9 cellular contexts compared by ENCODE assay signal in genomic region chr16:28326881-28327610, GRCh38. TPM values are rescaled to one million over a fixed set of nuclear protein-coding genes. Genes with fewer than 3 reads are reported as not detected.
DNase-seq lines count a peak whose midpoint lies in the region; ATAC-seq and TF ChIP-seq lines count a peak whose summit lies in the region.
"Had no signal": no experiment of that assay in that cellular context is flagged by ENCODE, and none has a peak within 500 bp of the region (broad histone marks: within the 10 kb centered on the region; RNA-seq: fewer than 3 reads in every experiment).

No MANE protein-coding gene starts in this region.

- POLR2A ChIA-PET in HEK293 (lab: Yijun Ruan, JAX), result no interaction called here

- CTCF ChIA-PET in HEK293 (lab: Yijun Ruan, JAX), result interaction anchor here (0.6 to 2.3 kb wide), 5 partner anchors 10 to 654 kb away, joined by 3 to 13 read pairs (median 5); no protein-coding TSS in a partner anchor

- ATAC-seq in psoas muscle, result peak; percentile 69 to 82 (median 78)
- ATAC-seq in GM19463 (IDR thresholded peaks at IDR 0.05; ENCODE audit: unreplicated experiment), result no peak
- no peak for ATAC-seq in HG02571 (IDR thresholded peaks at IDR 0.05; ENCODE audit: unreplicated experiment)

- intact Hi-C loops in CD14-positive monocyte (cut with micrococcal nuclease), result no loop called here
- intact Hi-C loops in psoas muscle (cut with DNase I), result no loop called here

- 49 to 52% (median 50%) methylated on average over 12 of the region's 12 CpGs for WGBS in psoas muscle, 3 donors

- H3K9me3 Mint-ChIP-seq in CD14-positive monocyte, result no peaks in the 10 kb centered on the region

- peak overlapping the region in 2 of 7 donors; percentile 35 to 66 for H3K27ac Mint-ChIP-seq in CD14-positive monocyte

- no peaks in the 10 kb centered on the region for H3K36me3 Mint-ChIP-seq in CD14-positive monocyte

- H3K9me3 ChIP-seq in HEK293 (ENCODE audit: control insufficient read depth, insufficient read depth, low read depth, low read length), result no peaks in the 10 kb centered on the region
- H3K9me3 ChIP-seq in psoas muscle, result no peaks in the 10 kb centered on the region

- peaks cover 3% of the 10 kb centered on the region for H3K4me1 Mint-ChIP-seq in CD14-positive monocyte

- H3K36me3 ChIP-seq in HEK293 (ENCODE audit: control insufficient read depth in 2 of 2, insufficient read depth in 1 of 2, low read length in 2 of 2), result no peaks in the 10 kb centered on the region
- no peaks in the 10 kb centered on the region for H3K36me3 ChIP-seq in psoas muscle (ENCODE audit: insufficient read depth in 1 of 2, low read depth in 1 of 2)

- TF ChIP-seq CTCF in CD14-positive monocyte (IDR thresholded peaks at IDR 0.05) (peak; percentile 90), HEK293 (tag by site-specific recombination; IDR thresholded peaks at IDR 0.05) (peak; percentile 49; the same call in 1 of the 2 replicates), psoas muscle (IDR thresholded peaks at IDR 0.05) (peak; percentile 74)

- H3K4me3 ChIP-seq in HEK293 (ENCODE audit: low read depth, low read length) (no peak overlapping the region), psoas muscle (no peak overlapping the region)

- peaks cover 0 to 5% (median 0%) of the 10 kb centered on the region in 3 donors for H3K27me3 Mint-ChIP-seq in CD14-positive monocyte (ENCODE audit: low read depth in 3 of 3)

- H3K4me3 Mint-ChIP-seq in CD14-positive monocyte, result no peak overlapping the region

- H3K27me3 ChIP-seq in psoas muscle (ENCODE audit: insufficient read depth in 3 of 3, low read length in 2 of 3), result no peaks in the 10 kb centered on the region

- H3K4me1 ChIP-seq in HEK293 (ENCODE audit: control insufficient read depth, insufficient read depth, low read length) (no peaks in the 10 kb centered on the region), psoas muscle (no peaks in the 10 kb centered on the region)

- DNase-seq in CD14-positive monocyte (ENCODE audit: low spot score) (no peak), RPMI7951 (ENCODE audit: low read depth) (peak; percentile 47), globus pallidus (ENCODE audit: low spot score) (peak; percentile 35), psoas muscle (peak in 1 of 2 donors; percentile 64)
- peak; percentile 51 for DNase-seq in activated T-helper 9 cell treated with anti-CD3 and anti-CD28 coated beads, Interleukin-2, amount 50 U/mL, for 16 hours (ENCODE audit: low read depth)

- H3K27ac ChIP-seq in HEK293 (ENCODE audit: extremely low read depth, low read depth, low read length) (no peak overlapping the region), psoas muscle (no peak overlapping the region)

TF ChIP-seq in HEK293, 187 proteins besides CTCF, POLR2A, EP300 and RAD21 (continues in another document):
- TF ChIP-seq, protein P1, sequence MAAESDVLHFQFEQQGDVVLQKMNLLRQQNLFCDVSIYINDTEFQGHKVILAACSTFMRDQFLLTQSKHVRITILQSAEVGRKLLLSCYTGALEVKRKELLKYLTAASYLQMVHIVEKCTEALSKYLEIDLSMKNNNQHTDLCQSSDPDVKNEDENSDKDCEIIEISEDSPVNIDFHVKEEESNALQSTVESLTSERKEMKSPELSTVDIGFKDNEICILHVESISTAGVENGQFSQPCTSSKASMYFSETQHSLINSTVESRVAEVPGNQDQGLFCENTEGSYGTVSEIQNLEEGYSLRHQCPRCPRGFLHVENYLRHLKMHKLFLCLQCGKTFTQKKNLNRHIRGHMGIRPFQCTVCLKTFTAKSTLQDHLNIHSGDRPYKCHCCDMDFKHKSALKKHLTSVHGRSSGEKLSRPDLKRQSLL (tag by site-specific recombination; IDR thresholded peaks at IDR 0.05), result no peak
- no peak for TF ChIP-seq ZNF777 (tag by site-specific recombination; IDR thresholded peaks at IDR 0.05; ENCODE audit: borderline replicate concordance)
- TF ChIP-seq ZNF416 (tag by site-specific recombination; IDR thresholded peaks at IDR 0.05), result no peak
- TF ChIP-seq SETDB1 (IDR thresholded peaks at IDR 0.05; ENCODE audit: insufficient read length, low read length), result no peak
- no peak for TF ChIP-seq ZNF391 (tag by site-specific recombination; IDR thresholded peaks at IDR 0.05; ENCODE audit: borderline replicate concordance, low read depth)
- TF ChIP-seq OVOL3 (tag by site-specific recombination; IDR thresholded peaks at IDR 0.05), result no peak
- TF ChIP-seq WT1 (tag by site-specific recombination; IDR thresholded peaks at IDR 0.05), result no peak
- peak; percentile 34; the same call in 1 of the 2 replicates for TF ChIP-seq ZBTB17 (tag by site-specific recombination; IDR thresholded peaks at IDR 0.05)
- TF ChIP-seq SCRT1 (tag by site-specific recombination; IDR thresholded peaks at IDR 0.05; ENCODE audit: borderline replicate concordance), result no peak
- no peak for TF ChIP-seq ZNF248 (tag by site-specific recombination; IDR thresholded peaks at IDR 0.05)
- no peak for TF ChIP-seq KLF7 (tag by site-specific recombination; IDR thresholded peaks at IDR 0.05; ENCODE audit: borderline replicate concordance)
- TF ChIP-seq IKZF3 (tag by site-specific recombination; IDR thresholded peaks at IDR 0.05), result no peak
- TF ChIP-seq ZNF768 (tag by site-specific recombination; IDR thresholded peaks at IDR 0.05), result no peak
- no peak for TF ChIP-seq ZFHX2 (tag by site-specific recombination; conservative IDR thresholded peaks at IDR 0.05)
- no peak for TF ChIP-seq MZF1 (tag by site-specific recombination; IDR thresholded peaks at IDR 0.05; ENCODE audit: borderline replicate concordance)
- TF ChIP-seq ZNF623 (tag by site-specific recombination; IDR thresholded peaks at IDR 0.05), result no peak
- no peak for TF ChIP-seq ZNF26 (tag by site-specific recombination; IDR thresholded peaks at IDR 0.05)
- peak; percentile 41; the same call in 1 of the 2 replicates for TF ChIP-seq GLIS1 (tag by site-specific recombination; IDR thresholded peaks at IDR 0.05)
- no peak for TF ChIP-seq ZNF529 (tag by site-specific recombination; IDR thresholded peaks at IDR 0.05; ENCODE audit: insufficient replicate concordance)
- no peak for TF ChIP-seq ZNF433 (tag by site-specific recombination; IDR thresholded peaks at IDR 0.05; ENCODE audit: low read depth)
- no peak for TF ChIP-seq HOXA7 (CRISPR knock-in tag; IDR thresholded peaks at IDR 0.05; ENCODE audit: borderline replicate concordance)
- TF ChIP-seq ZNF664 (tag by site-specific recombination; IDR thresholded peaks at IDR 0.05), result no peak
- 0 out of 2 replicates have a peak, but pooled peaks have one; percentile 9 for TF ChIP-seq ZNF10 (tag by site-specific recombination; IDR thresholded peaks at IDR 0.05)
- no peak for TF ChIP-seq TCF7L2 (IDR thresholded peaks at IDR 0.05; ENCODE audit: borderline replicate concordance, low read depth, low read length)
- no peak for TF ChIP-seq ZSCAN18 (tag by site-specific recombination; IDR thresholded peaks at IDR 0.05)
- TF ChIP-seq BCL6B (tag by site-specific recombination; IDR thresholded peaks at IDR 0.05), result no peak
- no peak for TF ChIP-seq ZNF174 (tag by site-specific recombination; IDR thresholded peaks at IDR 0.05)
- TF ChIP-seq PRDM1 (tag by site-specific recombination; IDR thresholded peaks at IDR 0.05), result peak; percentile 65
- TF ChIP-seq KLF1 (tag by site-specific recombination; IDR thresholded peaks at IDR 0.05), result no peak
- peak; percentile 63; the same call in 1 of the 2 replicates for TF ChIP-seq YY2 (tag by site-specific recombination; IDR thresholded peaks at IDR 0.05)

RNA-seq across cellular contexts. Expression of gene SBK1, which starts 34.7 kb away (rescaled TPM):
- polyA plus RNA-seq in CD14-positive monocyte, result under 1 TPM in 1 of 2 donors, not detected in 1; 0.04 TPM
- not detected in 2 replicates for total RNA-seq in RPMI7951 (2014; rRNA removed; shearing (Covaris generic))
- total RNA-seq in psoas muscle, result 10 to 100 TPM in 2 of 4 donors, 1 to 10 TPM in 2; 2.5 to 20.6 (median 9.2) TPM
- polyA plus RNA-seq in psoas muscle, result 1 to 10 TPM; 1.3 to 5.3 (median 1.9) TPM

RNA-seq across cellular contexts. Expression of gene NPIPB6, which starts 36.3 kb away (rescaled TPM):
- polyA plus RNA-seq in CD14-positive monocyte (under 1 TPM; 0.16 to 0.17 TPM), psoas muscle (under 1 TPM; 0.17 to 0.68 (median 0.38) TPM)
- 0.24 and 0.29 TPM in 2 replicates for total RNA-seq in RPMI7951 (2014; rRNA removed; shearing (Covaris generic))
- total RNA-seq in psoas muscle, result 1 to 10 TPM in 1 of 4 donors, under 1 TPM in 2, not detected in 1; 0.76 to 1.5 (median 0.84) TPM
- total RNA-seq: pulmonary artery endothelial cell had no signal

Comparison
In these comparisons a context has a peak if more than half of its experiments do, and no peak if none do; other contexts are left out.
1. ATAC-seq: peak in psoas muscle (4 of 4); none in GM19463 (single experiment) and HG02571 (single experiment).
2. Peak in every context shown above with its lines, with median percentiles within 50 percentile points of each other: CTCF ChIP-seq.